In genomic region chr9:76414656-76415055, GRCh38 we compare ENCODE assay signal across 9 cellular contexts. TPM values are rescaled to one million over a fixed set of nuclear protein-coding genes. Genes with fewer than 3 reads are reported as not detected.
DNase-seq lines count a peak whose midpoint lies in the region; ATAC-seq and TF ChIP-seq lines count a peak whose summit lies in the region.
"Had no signal": no experiment of that assay in that cellular context is flagged by ENCODE, and none has a peak within 500 bp of the region (broad histone marks: within the 10 kb centered on the region; RNA-seq: fewer than 3 reads in every experiment).

No MANE protein-coding gene starts in this region.

- intact Hi-C loops in Calu3 (cut with micrococcal nuclease; ENCODE audit: unreplicated experiment) = no loop called here

- no peaks in the 10 kb centered on the region for H3K36me3 Mint-ChIP-seq in Calu3 (ENCODE audit: insufficient read depth, unreplicated experiment)
- H3K36me3 Mint-ChIP-seq in activated CD8-positive, alpha-beta T cell treated with anti-CD3 and anti-CD28 coated beads, Interleukin-2, amount 10 ng/mL, durations not matched to agents 7 days and 5 days (ENCODE audit: low read depth) = peaks cover 27% of the 10 kb centered on the region

- ATAC-seq in GM19438 (IDR thresholded peaks at IDR 0.05; ENCODE audit: low read depth, unreplicated experiment) (peak; percentile 89), HG03135 (IDR thresholded peaks at IDR 0.05; ENCODE audit: unreplicated experiment) (peak; percentile 89)
- ATAC-seq in activated CD8-positive, alpha-beta T cell treated with anti-CD3 and anti-CD28 coated beads, Interleukin-2, amount 10 ng/mL, durations not matched to agents 7 days and 5 days = peak; percentile 80
- ATAC-seq: left cardiac atrium had no signal

- no peaks in the 10 kb centered on the region for H3K27me3 Mint-ChIP-seq in Calu3 (ENCODE audit: unreplicated experiment)
- no peaks in the 10 kb centered on the region for H3K27me3 Mint-ChIP-seq in activated CD8-positive, alpha-beta T cell treated with anti-CD3 and anti-CD28 coated beads, Interleukin-2, amount 10 ng/mL, durations not matched to agents 7 days and 5 days (ENCODE audit: low read depth)

- no peak for DNase-seq in Calu3
- peak; percentile 64 for DNase-seq in activated CD8-positive, alpha-beta T cell treated with anti-CD3 and anti-CD28 coated beads, Interleukin-2, amount 10 ng/mL, durations not matched to agents 7 days and 5 days
- no peak for DNase-seq in DMS79 (lab: John Stamatoyannopoulos, UW)
- DNase-seq in SIG-M5 (lab: John Stamatoyannopoulos, UW) = no peak
- DNase-seq in NCI-H524 treated with DMSO at 0.1 percent for 48 hours (lab: John Stamatoyannopoulos, UW) = no peak
- DNase-seq in right atrium auricular region (ENCODE audit: low spot score) = no peak
- DNase-seq: left cardiac atrium had no signal

- TF ChIP-seq CTCF in Calu3 (IDR thresholded peaks at IDR 0.05; ENCODE audit: unreplicated experiment) = no peak
- no peak for TF ChIP-seq CTCF in right atrium auricular region (IDR thresholded peaks at IDR 0.05)

- H3K27ac ChIP-seq in right atrium auricular region = no peak overlapping the region

- no peaks in the 10 kb centered on the region for H3K36me3 ChIP-seq in right atrium auricular region

- POLR2A ChIA-PET in activated CD8-positive, alpha-beta T cell treated with anti-CD3 and anti-CD28 coated beads, Interleukin-2, amount 10 ng/mL, durations not matched to agents 7 days and 5 days (lab: Charles Lee) = interaction anchor here (0.9 kb wide), 1 partner anchor 9 kb away, joined by 3 read pairs; no protein-coding TSS in a partner anchor

- peak overlapping the region; percentile 88 for H3K27ac Mint-ChIP-seq in Calu3 (ENCODE audit: unreplicated experiment)
- peak overlapping the region; percentile 89 for H3K27ac Mint-ChIP-seq in activated CD8-positive, alpha-beta T cell treated with anti-CD3 and anti-CD28 coated beads, Interleukin-2, amount 10 ng/mL, durations not matched to agents 7 days and 5 days

- CTCF ChIA-PET in Calu3 (lab: Charles Lee) = no interaction called here
- CTCF ChIA-PET in activated CD8-positive, alpha-beta T cell treated with anti-CD3 and anti-CD28 coated beads, Interleukin-2, amount 10 ng/mL, durations not matched to agents 7 days and 5 days (lab: Charles Lee) = interaction anchor here (1.5 kb wide), 1 partner anchor 10 kb away, joined by 4 read pairs; no protein-coding TSS in a partner anchor

- H3K4me3 ChIP-seq in right atrium auricular region = no peak overlapping the region

- H3K27me3 ChIP-seq in right atrium auricular region = no peaks in the 10 kb centered on the region

- no peak overlapping the region for H3K4me3 Mint-ChIP-seq in Calu3 (ENCODE audit: low read depth, unreplicated experiment)
- no peak overlapping the region for H3K4me3 Mint-ChIP-seq in activated CD8-positive, alpha-beta T cell treated with anti-CD3 and anti-CD28 coated beads, Interleukin-2, amount 10 ng/mL, durations not matched to agents 7 days and 5 days

- BruUV-seq in Calu3 (replicated peaks; lab: Mats Ljungman, UMichigan) = no TSS peak

- peaks cover 36% of the 10 kb centered on the region for H3K4me1 Mint-ChIP-seq in Calu3 (ENCODE audit: low read depth, unreplicated experiment)
- H3K4me1 Mint-ChIP-seq in activated CD8-positive, alpha-beta T cell treated with anti-CD3 and anti-CD28 coated beads, Interleukin-2, amount 10 ng/mL, durations not matched to agents 7 days and 5 days (ENCODE audit: low read depth) = peaks cover 46% of the 10 kb centered on the region

- H3K9me3 Mint-ChIP-seq in Calu3 (ENCODE audit: low read depth, unreplicated experiment) = peaks cover 8% of the 10 kb centered on the region
- peaks cover 10% of the 10 kb centered on the region for H3K9me3 Mint-ChIP-seq in activated CD8-positive, alpha-beta T cell treated with anti-CD3 and anti-CD28 coated beads, Interleukin-2, amount 10 ng/mL, durations not matched to agents 7 days and 5 days (ENCODE audit: insufficient read depth)

- H3K4me1 ChIP-seq in right atrium auricular region = no peaks in the 10 kb centered on the region

- peaks cover 0 to 13% of the 10 kb centered on the region in 2 donors for H3K9me3 ChIP-seq in right atrium auricular region

RNA-seq across cellular contexts. Expression of gene RFK, which starts 20.4 kb away (rescaled TPM):
- total RNA-seq in Calu3 (2022) (13.0 and 14.0 TPM in 2 replicates), right atrium auricular region (10 to 100 TPM; 23.7 to 32.0 TPM)
- 10 to 100 TPM; 18.2 to 21.5 TPM for total RNA-seq in activated CD8-positive, alpha-beta T cell treated with anti-CD3 and anti-CD28 coated beads, Interleukin-2, amount 10 ng/mL, durations not matched to agents 7 days and 5 days

RNA-seq across cellular contexts. Expression of gene GCNT1, which starts 44.3 kb away (rescaled TPM):
- total RNA-seq in Calu3 (2022) (5.0 and 7.9 TPM in 2 replicates), right atrium auricular region (1 to 10 TPM; 1.3 to 6.4 TPM)
- total RNA-seq in activated CD8-positive, alpha-beta T cell treated with anti-CD3 and anti-CD28 coated beads, Interleukin-2, amount 10 ng/mL, durations not matched to agents 7 days and 5 days = 1 to 10 TPM; 7.7 to 8.0 TPM
